Comparison of ENCODE assay signal across 7 cellular contexts in genomic region chr4:82890913-82891727, GRCh38. TPM values are rescaled to one million over a fixed set of nuclear protein-coding genes. Genes with fewer than 3 reads are reported as not detected.
DNase-seq lines count a peak whose midpoint lies in the region; ATAC-seq, FAIRE-seq and TF ChIP-seq lines count a peak whose summit lies in the region.

Gene SEC31A (minus strand): TSS chr4:82891153. CDS start chr4:82881936, 9,217 bp downstream.

- H3K4me3 ChIP-seq in astrocyte of the cerebellum (ENCODE audit: low read depth, low read length), result peak within 1 kb of the TSS; percentile 76

- DNase-seq in GM18507 (ENCODE audit: extremely low spot score, insufficient read length, low read depth) (peak; percentile 78), NCI-H2029 (lab: John Stamatoyannopoulos, UW) (peak; percentile 95), T-helper 22 cell (ENCODE audit: low read depth) (peak; percentile 94), astrocyte of the cerebellum (ENCODE audit: low read depth) (peak; percentile 81), hepatic stellate cell (ENCODE audit: low spot score) (peak; percentile 88), renal cortical epithelial cell (ENCODE audit: low read depth) (peak; percentile 80)

- in situ Hi-C loops in astrocyte of the cerebellum (cut with HindIII; ENCODE audit: low sequenced_read_pairs), result no loop called here

- peak; percentile 97 for FAIRE-seq in GM18507 (lab: Jason Lieb, UNC)

- TF ChIP-seq CTCF in astrocyte of the cerebellum (IDR thresholded peaks at IDR 0.05; ENCODE audit: low read depth, low read length, missing control alignments), result no peak

- ATAC-seq in HG02981 (IDR thresholded peaks at IDR 0.05; ENCODE audit: unreplicated experiment), result peak; percentile 91

RNA-seq across cellular contexts. Expression of gene SEC31A, which starts in this region (rescaled TPM):
- total RNA-seq in renal cortical epithelial cell, result 240 and 381 TPM in 2 replicates

Comparison
In these comparisons a context has a peak if more than half of its experiments do, and no peak if none do; other contexts are left out.
1. Peak in every context shown above with its lines: DNase-seq, ATAC-seq and H3K4me3 ChIP-seq.